Comparison of ENCODE assay signal across 38 cellular contexts in genomic region chr5:148690945-148691344, GRCh38. TPM values are rescaled to one million over a fixed set of nuclear protein-coding genes. Genes with fewer than 3 reads are reported as not detected.
"Had no signal": no experiment of that assay in that cellular context is flagged by ENCODE, and none has a peak within 500 bp of the region (broad histone marks: within the 10 kb centered on the region; RNA-seq: fewer than 3 reads in every experiment).

No MANE protein-coding gene starts in this region.

- H3K36me3 ChIP-seq: MG63 had no signal

- H3K27me3 ChIP-seq: MG63 had no signal

- DNase-seq: Karpas-422, Kasumi-1, MG63, MM.1S, MV-4-11, NCI-H1048, NCI-H1092, NCI-H1092 treated with DMSO at 0.1 percent for 48 hours, NCI-H1105, NCI-H1105 treated with DMSO at 0.1 percent for 48 hours, NCI-H1417, NCI-H1417 treated with DMSO at 0.1 percent for 48 hours, NCI-H1436, NCI-H1436 treated with DMSO at 0.1 percent for 48 hours, NCI-H146, NCI-H1694, NCI-H1694 treated with DMSO at 0.1 percent for 48 hours, NCI-H187, NCI-H187 treated with DMSO at 0.1 percent for 48 hours, NCI-H1930, NCI-H2029, NCI-H2029 treated with DMSO at 0.1 percent for 48 hours, NCI-H2081, NCI-H2081 treated with DMSO at 0.1 percent for 48 hours, NCI-H2107, NCI-H2171, NCI-H2171 treated with DMSO at 0.1 percent for 48 hours, NCI-H2227 treated with DMSO at 0.1 percent for 48 hours, NCI-H226, NCI-H345, NCI-H446, NCI-H446 treated with DMSO at 0.1 percent for 48 hours, NCI-H510A, NCI-H510A treated with DMSO at 0.1 percent for 48 hours had no signal

- H3K4me3 ChIP-seq: MG63 had no signal

- H3K9me3 ChIP-seq: MG63 had no signal

RNA-seq across cellular contexts. Expression of gene HTR4, which starts 36.6 kb away (rescaled TPM):
- total RNA-seq: LHCN-M2, M059J, MCF 10A, NCI-H460 had no signal
